1 cellular context compared by ENCODE assay signal in genomic region chr15:48962662-48963523, GRCh38.
TF ChIP-seq lines count a peak whose summit lies in the region.

No MANE protein-coding gene starts in this region.

TF ChIP-seq in WTC11, 78 proteins besides CTCF, POLR2A, EP300 and RAD21 (continued from another document):
- TF ChIP-seq CDX4 (CRISPR knock-in tag; IDR thresholded peaks at IDR 0.05; ENCODE audit: borderline replicate concordance) (no peak), AFF4 (CRISPR knock-in tag; IDR thresholded peaks at IDR 0.05; ENCODE audit: borderline replicate concordance) (no peak), FOXP1 (CRISPR knock-in tag; IDR thresholded peaks at IDR 0.05; ENCODE audit: borderline replicate concordance) (peak; percentile 13; the same call in 1 of the 2 replicates), CREB1 (CRISPR knock-in tag; IDR thresholded peaks at IDR 0.05) (no peak)
